Comparison of ENCODE assay signal across 30 cellular contexts in genomic region chr3:18284716-18285115, GRCh38.
"Had no signal": no experiment of that assay in that cellular context is flagged by ENCODE, and none has a peak within 500 bp of the region (broad histone marks: within the 10 kb centered on the region; RNA-seq: fewer than 3 reads in every experiment).

No MANE protein-coding gene starts in this region.

- H3K4me1 ChIP-seq: ascending aorta, breast epithelium, colonic mucosa, gastroesophageal sphincter had no signal

- H3K27me3 Mint-ChIP-seq: brain had no signal

- ATAC-seq: activated CD4-positive, alpha-beta T cell treated with anti-CD3 and anti-CD28 coated beads for 36 hours; activated CD8-positive, alpha-beta memory T cell treated with anti-CD3 and anti-CD28 coated beads, Interleukin-2, amount 10 ng/mL, durations not matched to agents 7 days and 5 days; activated CD8-positive, alpha-beta T cell treated with anti-CD3 and anti-CD28 coated beads, Interleukin-2, amount 10 ng/mL, durations not matched to agents 7 days and 5 days; activated naive CD8-positive, alpha-beta T cell treated with anti-CD3 and anti-CD28 coated beads, Interleukin-2, amount 50 U/mL, for 24 hours; esophagus mucosa; gastroesophageal sphincter had no signal

- H3K4me3 ChIP-seq: ascending aorta, breast epithelium, cardiac muscle cell, colonic mucosa, gastroesophageal sphincter had no signal

- H3K4me3 Mint-ChIP-seq: activated CD4-positive, alpha-beta memory T cell treated with anti-CD3 and anti-CD28 coated beads for 36 hours; activated CD4-positive, alpha-beta T cell treated with anti-CD3 and anti-CD28 coated beads for 36 hours; activated CD4-positive, alpha-beta T cell treated with anti-CD3 and anti-CD28 coated beads, Interleukin-2, amount 10 ng/mL, durations not matched to agents 24 days and 14 days; activated CD8-positive, alpha-beta memory T cell treated with anti-CD3 and anti-CD28 coated beads, Interleukin-2, amount 10 ng/mL, durations not matched to agents 7 days and 5 days; activated CD8-positive, alpha-beta T cell treated with anti-CD3 and anti-CD28 coated beads, Interleukin-2, amount 10 ng/mL, durations not matched to agents 7 days and 5 days; activated naive CD4-positive, alpha-beta T cell treated with anti-CD3 and anti-CD28 coated beads for 36 hours; activated naive CD4-positive, alpha-beta T cell treated with anti-CD3 and anti-CD28 coated beads, Interleukin-2, amount 50 U/mL, for 24 hours; activated naive CD8-positive, alpha-beta T cell treated with anti-CD3 and anti-CD28 coated beads for 36 hours; activated naive CD8-positive, alpha-beta T cell treated with anti-CD3 and anti-CD28 coated beads, Interleukin-2, amount 50 U/mL, for 24 hours; activated T-helper 1 cell treated with anti-CD3 and anti-CD28 coated beads, Interleukin-12 subunit alpha, Interleukin-12 subunit beta, Interleukin-2, Interleukin-4 antibody, amounts not matched to agents 30 ng/mL and 10 ng/mL and 1 ng/mL, durations not matched to agents 14 hours and 24 hours and 36 hours; brain; endodermal cell had no signal

- H3K27ac ChIP-seq: ascending aorta, breast epithelium, cardiac muscle cell, colonic mucosa, gastroesophageal sphincter had no signal

- H3K27me3 ChIP-seq: ascending aorta, breast epithelium, cardiac muscle cell, colonic mucosa, gastroesophageal sphincter had no signal

- H3K27ac Mint-ChIP-seq: activated CD4-positive, alpha-beta memory T cell treated with anti-CD3 and anti-CD28 coated beads for 36 hours; activated CD4-positive, alpha-beta T cell treated with anti-CD3 and anti-CD28 coated beads for 36 hours; activated CD4-positive, alpha-beta T cell treated with anti-CD3 and anti-CD28 coated beads, Interleukin-2, amount 10 ng/mL, durations not matched to agents 24 days and 14 days; activated CD8-positive, alpha-beta memory T cell treated with anti-CD3 and anti-CD28 coated beads, Interleukin-2, amount 10 ng/mL, durations not matched to agents 7 days and 5 days; activated CD8-positive, alpha-beta T cell treated with anti-CD3 and anti-CD28 coated beads, Interleukin-2, amount 10 ng/mL, durations not matched to agents 7 days and 5 days; activated naive CD4-positive, alpha-beta T cell treated with anti-CD3 and anti-CD28 coated beads for 36 hours; activated naive CD4-positive, alpha-beta T cell treated with anti-CD3 and anti-CD28 coated beads, Interleukin-2, amount 50 U/mL, for 24 hours; activated naive CD8-positive, alpha-beta T cell treated with anti-CD3 and anti-CD28 coated beads for 36 hours; activated naive CD8-positive, alpha-beta T cell treated with anti-CD3 and anti-CD28 coated beads, Interleukin-2, amount 50 U/mL, for 24 hours; activated T-helper 1 cell treated with anti-CD3 and anti-CD28 coated beads, Interleukin-12 subunit alpha, Interleukin-12 subunit beta, Interleukin-2, Interleukin-4 antibody, amounts not matched to agents 30 ng/mL and 10 ng/mL and 1 ng/mL, durations not matched to agents 14 hours and 24 hours and 36 hours; activated T-helper 2 cell treated with anti-CD3 and anti-CD28 coated beads, Interferon-gamma antibody, Interleukin-2, Interleukin-4, amounts not matched to agents 10 μg/mL and 5 μg/mL and 100 μg/mL, durations not matched to agents 14 hours and 24 hours and 36 hours; brain; endodermal cell had no signal

- DNase-seq: activated CD4-positive, alpha-beta memory T cell treated with anti-CD3 and anti-CD28 coated beads for 36 hours; activated CD4-positive, alpha-beta T cell treated with anti-CD3 and anti-CD28 coated beads for 36 hours; activated CD4-positive, alpha-beta T cell treated with anti-CD3 and anti-CD28 coated beads, Interleukin-2, amount 10 ng/mL, durations not matched to agents 24 days and 14 days; activated CD4-positive, CD25-positive, alpha-beta regulatory T cell; activated CD4-positive, CD25-positive, alpha-beta regulatory T cell treated with anti-CD3 and anti-CD28 coated beads, Interleukin-2, amount 50 U/mL, for 72 hours; activated CD8-positive, alpha-beta memory T cell treated with anti-CD3 and anti-CD28 coated beads, Interleukin-2, amount 10 ng/mL, durations not matched to agents 7 days and 5 days; activated CD8-positive, alpha-beta memory T cell treated with anti-CD3 and anti-CD28 coated beads, Interleukin-2, amount 50 U/mL, for 4 hours; activated CD8-positive, alpha-beta T cell treated with anti-CD3 and anti-CD28 coated beads, Interleukin-2, amount 10 ng/mL, durations not matched to agents 7 days and 5 days; activated effector memory CD4-positive, alpha-beta T cell treated with anti-CD3 and anti-CD28 coated beads, Interleukin-2, amount 50 U/mL, for 16 hours; activated naive CD4-positive, alpha-beta T cell treated with anti-CD3 and anti-CD28 coated beads for 36 hours; activated naive CD8-positive, alpha-beta T cell treated with anti-CD3 and anti-CD28 coated beads for 36 hours; activated naive CD8-positive, alpha-beta T cell treated with anti-CD3 and anti-CD28 coated beads, Interleukin-2, amount 50 U/mL, for 24 hours; activated T-cell treated with anti-CD3 and anti-CD28 coated beads, Interleukin-2, amount 50 U/mL, for 1 hour; activated T-cell treated with anti-CD3 and anti-CD28 coated beads, Interleukin-2, amount 50 U/mL, for 48 hours; central memory CD4-positive, alpha-beta T cell; cerebellar nuclear complex; colonic mucosa; effector CD8-positive, alpha-beta T cell; endodermal cell; foreskin fibroblast; T-helper 2 cell had no signal

- H3K4me1 Mint-ChIP-seq: activated CD4-positive, alpha-beta T cell treated with anti-CD3 and anti-CD28 coated beads for 36 hours; activated CD4-positive, alpha-beta T cell treated with anti-CD3 and anti-CD28 coated beads, Interleukin-2, amount 10 ng/mL, durations not matched to agents 24 days and 14 days; activated CD8-positive, alpha-beta memory T cell treated with anti-CD3 and anti-CD28 coated beads, Interleukin-2, amount 10 ng/mL, durations not matched to agents 7 days and 5 days; activated naive CD4-positive, alpha-beta T cell treated with anti-CD3 and anti-CD28 coated beads, Interleukin-2, amount 50 U/mL, for 24 hours; activated naive CD8-positive, alpha-beta T cell treated with anti-CD3 and anti-CD28 coated beads for 36 hours; activated naive CD8-positive, alpha-beta T cell treated with anti-CD3 and anti-CD28 coated beads, Interleukin-2, amount 50 U/mL, for 24 hours; endodermal cell had no signal

- H3K36me3 ChIP-seq: ascending aorta, breast epithelium, cardiac muscle cell, colonic mucosa, gastroesophageal sphincter had no signal

- H3K36me3 Mint-ChIP-seq: activated CD4-positive, alpha-beta memory T cell treated with anti-CD3 and anti-CD28 coated beads for 36 hours; activated CD8-positive, alpha-beta memory T cell treated with anti-CD3 and anti-CD28 coated beads, Interleukin-2, amount 10 ng/mL, durations not matched to agents 7 days and 5 days; brain had no signal

- H3K9me3 Mint-ChIP-seq: activated CD4-positive, alpha-beta memory T cell treated with anti-CD3 and anti-CD28 coated beads for 36 hours; activated naive CD4-positive, alpha-beta T cell treated with anti-CD3 and anti-CD28 coated beads for 36 hours; activated naive CD8-positive, alpha-beta T cell treated with anti-CD3 and anti-CD28 coated beads for 36 hours; activated T-helper 1 cell treated with anti-CD3 and anti-CD28 coated beads, Interleukin-12 subunit alpha, Interleukin-12 subunit beta, Interleukin-2, Interleukin-4 antibody, amounts not matched to agents 30 ng/mL and 10 ng/mL and 1 ng/mL, durations not matched to agents 14 hours and 24 hours and 36 hours; activated T-helper 2 cell treated with anti-CD3 and anti-CD28 coated beads, Interferon-gamma antibody, Interleukin-2, Interleukin-4, amounts not matched to agents 10 μg/mL and 5 μg/mL and 100 μg/mL, durations not matched to agents 14 hours and 24 hours and 36 hours; brain; endodermal cell had no signal

- H3K9me3 ChIP-seq: ascending aorta, breast epithelium, colonic mucosa, gastroesophageal sphincter had no signal
